In the genomic region with DNA sequence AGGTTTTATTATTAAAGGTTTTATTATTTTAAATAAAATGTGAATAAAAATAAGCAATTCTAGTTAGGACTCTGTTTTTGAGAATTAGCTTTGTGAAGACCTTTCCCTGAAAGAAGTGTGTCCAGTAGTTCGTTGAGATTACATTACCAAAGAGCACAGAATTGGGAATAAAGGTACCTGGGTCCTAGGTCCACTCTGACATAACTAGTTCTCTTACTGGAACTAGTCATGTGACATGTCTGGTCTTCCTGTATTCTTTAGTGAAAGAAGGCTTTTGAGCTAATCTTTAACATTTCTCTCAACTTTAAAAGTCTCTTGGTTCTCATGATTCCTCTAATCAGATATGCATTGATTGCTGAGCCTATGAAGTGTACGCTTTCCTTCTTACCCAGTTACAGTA, we compare ENCODE assay signal across 28 cellular contexts.
"Had no signal": no experiment of that assay in that cellular context is flagged by ENCODE, and none has a peak within 500 bp of the region (broad histone marks: within the 10 kb centered on the region; RNA-seq: fewer than 3 reads in every experiment).

No MANE protein-coding gene starts in this region.

- ATAC-seq: heart right ventricle; left cardiac atrium; left lung; natural killer cell; right cardiac atrium; stimulated activated effector memory CD8-positive, alpha-beta T cell treated with anti-CD3 and anti-CD28 coated beads, Interleukin-12 subunit alpha, Interleukin-12 subunit beta, amount 100 ng/mL, for 72 hours; upper lobe of right lung had no signal

- H3K4me1 Mint-ChIP-seq: naive B cell; natural killer cell; stimulated activated effector memory CD8-positive, alpha-beta T cell treated with anti-CD3 and anti-CD28 coated beads, Interleukin-12 subunit alpha, Interleukin-12 subunit beta, amount 100 ng/mL, for 72 hours had no signal

- H3K27me3 Mint-ChIP-seq: naive B cell; progenitor cell of endocrine pancreas; stimulated activated naive CD8-positive, alpha-beta T cell treated with anti-CD3 and anti-CD28 coated beads, Interleukin-15, Interleukin-2, amounts not matched to agents 100 ng/mL and 50 ng/mL, for 24 hours had no signal

- H3K4me1 ChIP-seq: heart right ventricle, left lung, sigmoid colon, spleen, suprapubic skin, tibial artery, upper lobe of right lung had no signal

- H3K4me3 Mint-ChIP-seq: mesothelial cell of epicardium; naive B cell; natural killer cell; stimulated activated effector memory CD8-positive, alpha-beta T cell treated with anti-CD3 and anti-CD28 coated beads, Interleukin-12 subunit alpha, Interleukin-12 subunit beta, amount 100 ng/mL, for 72 hours; stimulated activated naive CD8-positive, alpha-beta T cell treated with anti-CD3 and anti-CD28 coated beads, Interleukin-15, Interleukin-2, amounts not matched to agents 100 ng/mL and 50 ng/mL, for 24 hours had no signal

- H3K36me3 Mint-ChIP-seq: mesothelial cell of epicardium; naive B cell; natural killer cell; stimulated activated effector memory CD8-positive, alpha-beta T cell treated with anti-CD3 and anti-CD28 coated beads, Interleukin-12 subunit alpha, Interleukin-12 subunit beta, amount 100 ng/mL, for 72 hours had no signal

- DNase-seq: heart right ventricle; hippocampal formation; kidney glomerular epithelial cell; left cardiac atrium; left lung; mesendoderm; naive B cell; natural killer cell; ovary; retina; right cardiac atrium; sigmoid colon; small intestine; spleen; stimulated activated CD4-positive, alpha-beta T cell treated with anti-CD3 and anti-CD28 coated beads, Interleukin-4, amount 100 ng/mL, for 24 hours; stimulated activated naive CD4-positive, alpha-beta T cell; tibial artery; trophoblast cell; upper lobe of right lung had no signal

- H3K4me3 ChIP-seq: heart right ventricle, left lung, lung, ovary, sigmoid colon, spleen, suprapubic skin, thoracic aorta, tibial artery, upper lobe of right lung had no signal

- H3K36me3 ChIP-seq: heart right ventricle, left lung, ovary, sigmoid colon, spleen, suprapubic skin, thoracic aorta, tibial artery, upper lobe of right lung had no signal

- H3K27me3 ChIP-seq: heart right ventricle, left lung, ovary, sigmoid colon, spleen, suprapubic skin, tibial artery, upper lobe of right lung had no signal

- H3K27ac ChIP-seq: heart right ventricle, left lung, ovary, sigmoid colon, spleen, suprapubic skin, thoracic aorta, tibial artery, upper lobe of right lung had no signal

- FAIRE-seq: keratinocyte, small intestine, urothelium cell line had no signal

- H3K9me3 ChIP-seq: left lung, ovary, sigmoid colon, suprapubic skin, thoracic aorta, tibial artery, upper lobe of right lung had no signal

- H3K27ac Mint-ChIP-seq: mesothelial cell of epicardium; naive B cell; natural killer cell; progenitor cell of endocrine pancreas; stimulated activated effector memory CD8-positive, alpha-beta T cell treated with anti-CD3 and anti-CD28 coated beads, Interleukin-12 subunit alpha, Interleukin-12 subunit beta, amount 100 ng/mL, for 72 hours; stimulated activated naive CD8-positive, alpha-beta T cell treated with anti-CD3 and anti-CD28 coated beads, Interleukin-15, Interleukin-2, amounts not matched to agents 100 ng/mL and 50 ng/mL, for 24 hours had no signal
